Comparison of ENCODE assay signal across 8 cellular contexts in genomic region chr17:28727727-28728363, GRCh38. TPM values are rescaled to one million over a fixed set of nuclear protein-coding genes. Genes with fewer than 3 reads are reported as not detected.
DNase-seq lines count a peak whose midpoint lies in the region; ATAC-seq and TF ChIP-seq lines count a peak whose summit lies in the region.

No MANE protein-coding gene starts in this region.

- DNase-seq in A172 (ENCODE audit: low spot score) (peak; percentile 64), NCI-H2171 treated with DMSO at 0.1 percent for 48 hours (lab: John Stamatoyannopoulos, UW) (peak; percentile 80), dorsolateral prefrontal cortex (peak in 1 of 10 donors; percentile 44), mucosa of gallbladder (ENCODE audit: low spot score) (peak; percentile 47)
- DNase-seq in activated CD4-positive, alpha-beta T cell treated with anti-CD3 and anti-CD28 coated beads for 48 hours: peak; percentile 94

- no peaks in the 10 kb centered on the region for H3K27me3 Mint-ChIP-seq in stimulated activated memory B cell treated with anti-CD40 and anti-IgM and Interleukin-4, amounts not matched to agents 10 μg/mL and 1 μg/mL and 100 μg/mL, for 72 hours

- H3K9me3 Mint-ChIP-seq in stimulated activated memory B cell treated with anti-CD40 and anti-IgM and Interleukin-4, amounts not matched to agents 10 μg/mL and 1 μg/mL and 100 μg/mL, for 72 hours: peaks cover 2% of the 10 kb centered on the region

- TF ChIP-seq CTCF in dorsolateral prefrontal cortex (IDR thresholded peaks at IDR 0.05 in 54 of 56, conservative IDR thresholded peaks at IDR 0.05 in 2 of 56; ENCODE audit: low read depth in 1 of 56, partially characterized antibody in 56 of 56): peak in 25 of 56 donors; percentile 7 to 49 (median 21)

- no peaks in the 10 kb centered on the region for H3K27me3 ChIP-seq in dorsolateral prefrontal cortex

- ATAC-seq in GM18499 (IDR thresholded peaks at IDR 0.05; ENCODE audit: insufficient read depth, unreplicated experiment) (peak; percentile 22), HG02884 (IDR thresholded peaks at IDR 0.05; ENCODE audit: unreplicated experiment) (peak; percentile 41)
- peak; percentile 76 for ATAC-seq in stimulated activated memory B cell treated with anti-CD40 and anti-IgM and Interleukin-4, amounts not matched to agents 10 μg/mL and 1 μg/mL and 100 μg/mL, for 72 hours

- peak overlapping the region; percentile 89 for H3K27ac Mint-ChIP-seq in stimulated activated memory B cell treated with anti-CD40 and anti-IgM and Interleukin-4, amounts not matched to agents 10 μg/mL and 1 μg/mL and 100 μg/mL, for 72 hours

- H3K4me1 Mint-ChIP-seq in stimulated activated memory B cell treated with anti-CD40 and anti-IgM and Interleukin-4, amounts not matched to agents 10 μg/mL and 1 μg/mL and 100 μg/mL, for 72 hours: peaks cover 47% of the 10 kb centered on the region

- intact Hi-C loops in dorsolateral prefrontal cortex (cut with DNase I): loop anchor here (1.0 to 5.0 kb wide), 8 partner anchors 15 to 384 kb away; partner anchors contain the start of genes DHRS13 (in 1 of the 2) and FLOT2 (in 1 of the 2)

- H3K27ac ChIP-seq in dorsolateral prefrontal cortex: peak overlapping the region in 50 of 59 donors; percentile 4 to 98 (median 92)

- peaks cover 24% of the 10 kb centered on the region for H3K36me3 Mint-ChIP-seq in stimulated activated memory B cell treated with anti-CD40 and anti-IgM and Interleukin-4, amounts not matched to agents 10 μg/mL and 1 μg/mL and 100 μg/mL, for 72 hours

- peak overlapping the region; percentile 62 to 99 (median 85) for H3K4me3 ChIP-seq in dorsolateral prefrontal cortex

- H3K4me3 Mint-ChIP-seq in stimulated activated memory B cell treated with anti-CD40 and anti-IgM and Interleukin-4, amounts not matched to agents 10 μg/mL and 1 μg/mL and 100 μg/mL, for 72 hours: peak overlapping the region; percentile 89

RNA-seq across cellular contexts. Expression of gene NEK8, which starts 0.7 kb away (rescaled TPM):
- 1.5 and 2.5 TPM in 2 replicates for total RNA-seq in A172 (2014; rRNA removed; shearing (Covaris generic))
- total RNA-seq in dorsolateral prefrontal cortex: 1 to 10 TPM in 118 of 120 experiments, under 1 TPM in 2; 0.96 to 5.8 (median 2.4) TPM
- 8.1 TPM for total RNA-seq in mucosa of gallbladder

RNA-seq across cellular contexts. Expression of gene TLCD1, which starts 1.8 kb away (rescaled TPM):
- total RNA-seq in A172 (2014; rRNA removed; shearing (Covaris generic)): 3.3 and 3.9 TPM in 2 replicates
- total RNA-seq in dorsolateral prefrontal cortex (10 to 100 TPM in 16 of 120 experiments, 1 to 10 TPM in 104; 2.0 to 22.8 (median 6.6) TPM), mucosa of gallbladder (6.3 TPM)

RNA-seq across cellular contexts. Expression of gene RPL23A, which starts 8.1 kb away (rescaled TPM):
- total RNA-seq in A172 (2014; rRNA removed; shearing (Covaris generic)): 697 and 1,197 TPM in 2 replicates
- total RNA-seq in dorsolateral prefrontal cortex: 100 to 1,000 TPM; 343 to 754 (median 490) TPM
- 1,157 TPM for total RNA-seq in mucosa of gallbladder

RNA-seq across cellular contexts. Expression of gene RAB34, which starts 10.2 kb away (rescaled TPM):
- total RNA-seq in A172 (2014; rRNA removed; shearing (Covaris generic)): 246 and 286 TPM in 2 replicates
- total RNA-seq in dorsolateral prefrontal cortex (10 to 100 TPM; 12.0 to 55.8 (median 25.0) TPM), mucosa of gallbladder (70.2 TPM)

RNA-seq across cellular contexts. Expression of gene TRAF4, which starts 16.0 kb away (rescaled TPM):
- total RNA-seq in A172 (2014; rRNA removed; shearing (Covaris generic)): 75.5 and 90.6 TPM in 2 replicates
- total RNA-seq in dorsolateral prefrontal cortex (10 to 100 TPM; 16.6 to 92.5 (median 39.5) TPM), mucosa of gallbladder (115 TPM)

Comparison
In these comparisons a context has a peak if more than half of its experiments do, and no peak if none do; other contexts are left out.
1. ATAC-seq: peak in every context shown above with its lines; median percentile 76 in stimulated activated memory B cell treated with anti-CD40 and anti-IgM and Interleukin-4, amounts not matched to agents 10 μg/mL and 1 μg/mL and 100 μg/mL, for 72 hours; 41 in HG02884; 22 in GM18499.